ENCODE assay signal across 23 cellular contexts in the genomic region with DNA sequence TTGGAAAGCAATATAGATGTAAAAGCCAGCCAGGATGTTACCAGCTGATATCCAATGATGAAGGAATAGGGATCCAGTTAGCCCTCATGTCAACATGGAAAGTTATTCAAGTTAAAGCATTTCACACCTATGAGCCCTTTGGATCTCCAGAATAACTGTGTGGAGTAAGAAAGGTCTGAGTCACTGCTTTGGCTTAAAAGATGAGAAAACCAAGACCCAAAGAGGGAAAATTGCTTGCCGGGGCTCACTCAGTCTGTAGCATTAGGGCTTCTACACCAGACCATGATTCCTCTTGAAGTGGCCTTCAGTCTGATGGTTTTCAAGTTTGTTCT. TPM values are rescaled to one million over a fixed set of nuclear protein-coding genes. Genes with fewer than 3 reads are reported as not detected.
DNase-seq lines count a peak whose midpoint lies in the region; ATAC-seq and TF ChIP-seq lines count a peak whose summit lies in the region.
"Had no signal": no experiment of that assay in that cellular context is flagged by ENCODE, and none has a peak within 500 bp of the region (broad histone marks: within the 10 kb centered on the region; RNA-seq: fewer than 3 reads in every experiment).

No MANE protein-coding gene starts in this region.

- H3K27ac ChIP-seq in endodermal cell (ENCODE audit: low read depth, low read length) (no peak overlapping the region), foreskin keratinocyte (peak overlapping the region; percentile 68), caudate nucleus (ENCODE audit: low read depth, low read length) (no peak overlapping the region)
- H3K27ac ChIP-seq: PC-9 had no signal

- peaks cover 2% of the 10 kb centered on the region for H3K4me1 Mint-ChIP-seq in endodermal cell
- H3K4me1 Mint-ChIP-seq in endothelial cell (ENCODE audit: unreplicated experiment) = peaks cover 2% of the 10 kb centered on the region
- H3K4me1 Mint-ChIP-seq: CD14-positive monocyte had no signal

- DNase-seq in EH (ENCODE audit: low read depth) = peak; percentile 45
- DNase-seq in NCI-H226 = peak; percentile 29
- peak; percentile 32 for DNase-seq in endodermal cell
- peak in 1 of 2 donors; percentile 68 for DNase-seq in foreskin keratinocyte
- DNase-seq in caudate nucleus (lab: John Stamatoyannopoulos, UW) = no peak
- DNase-seq in endothelial cell (ENCODE audit: low spot score) = no peak
- DNase-seq: 8988T, ACHN, BE2C, Calu3, DND-41, GOT3, KBM-7, NCI-H1048, NCI-H1417, NCI-H1694, NCI-H526 treated with DMSO at 0.1 percent for 48 hours, PC-9, RPMI8226, SHP77 had no signal

- H3K4me3 Mint-ChIP-seq in endodermal cell = no peak overlapping the region
- H3K4me3 Mint-ChIP-seq in endothelial cell (ENCODE audit: unreplicated experiment) = no peak overlapping the region
- H3K4me3 Mint-ChIP-seq: CD14-positive monocyte had no signal

- no peak overlapping the region for H3K4me3 ChIP-seq in endodermal cell (ENCODE audit: low read length)
- H3K4me3 ChIP-seq: PC-9 had no signal

- 86 to 90% methylated on average over 1 of the region's 1 CpG for WGBS in endodermal cell (ENCODE audit: insufficient coverage in 1 of 2, insufficient read length in 1 of 2), 2 experiments

- no peaks in the 10 kb centered on the region for H3K9me3 Mint-ChIP-seq in endodermal cell
- H3K9me3 Mint-ChIP-seq in endothelial cell (ENCODE audit: unreplicated experiment) = no peaks in the 10 kb centered on the region

- H3K9me3 ChIP-seq in endodermal cell (ENCODE audit: control insufficient read depth, low read length) = no peaks in the 10 kb centered on the region
- H3K9me3 ChIP-seq: BE2C had no signal

- H3K27me3 ChIP-seq in endodermal cell (ENCODE audit: control insufficient read depth, insufficient read depth, low read length, poor library complexity, severe bottlenecking) (no peaks in the 10 kb centered on the region), foreskin keratinocyte (no peaks in the 10 kb centered on the region)
- H3K27me3 ChIP-seq: BE2C had no signal

- no peaks in the 10 kb centered on the region for H3K4me1 ChIP-seq in endodermal cell (ENCODE audit: control insufficient read depth, insufficient read depth, low read length)
- H3K4me1 ChIP-seq in foreskin keratinocyte = peaks cover 11% of the 10 kb centered on the region

- TF ChIP-seq CTCF in endodermal cell (conservative IDR thresholded peaks at IDR 0.05) (no peak), foreskin keratinocyte (conservative IDR thresholded peaks at IDR 0.05) (no peak), endothelial cell (IDR thresholded peaks at IDR 0.05; ENCODE audit: unreplicated experiment) (no peak)

- ATAC-seq in foreskin keratinocyte (peak; percentile 28), SK-N-SH treated with all-trans-retinoic acid at 6 μM for 48 hours (no peak), GM19467 (IDR thresholded peaks at IDR 0.05; ENCODE audit: unreplicated experiment) (no peak)

- H3K27ac Mint-ChIP-seq in endodermal cell (no peak overlapping the region), endothelial cell (ENCODE audit: unreplicated experiment) (no peak overlapping the region)
- H3K27ac Mint-ChIP-seq: CD14-positive monocyte had no signal

- no peaks in the 10 kb centered on the region for H3K36me3 Mint-ChIP-seq in endodermal cell (ENCODE audit: low read depth)
- no peaks in the 10 kb centered on the region for H3K36me3 Mint-ChIP-seq in endothelial cell (ENCODE audit: low read depth, unreplicated experiment)
- H3K36me3 Mint-ChIP-seq: CD14-positive monocyte had no signal

- H3K36me3 ChIP-seq in endodermal cell (ENCODE audit: control insufficient read depth, insufficient read depth, low read length) = no peaks in the 10 kb centered on the region
- H3K36me3 ChIP-seq: BE2C had no signal

- H3K9ac ChIP-seq in endodermal cell (ENCODE audit: extremely low read depth, low read length, poor library complexity, severe bottlenecking) = no peak overlapping the region

- H3K27me3 Mint-ChIP-seq in endodermal cell (ENCODE audit: insufficient read depth) = no peaks in the 10 kb centered on the region
- peaks cover 3% of the 10 kb centered on the region for H3K27me3 Mint-ChIP-seq in endothelial cell (ENCODE audit: unreplicated experiment)

TF ChIP-seq in SK-N-SH treated with all-trans-retinoic acid at 6 μM for 48 hours, 23 proteins besides CTCF, POLR2A, EP300 and RAD21:
- TF ChIP-seq ESRRG (CRISPR knock-in tag; IDR thresholded peaks at IDR 0.05) (no peak), ZNF70 (CRISPR knock-in tag; IDR thresholded peaks at IDR 0.05) (no peak)
- TF ChIP-seq, protein P1, sequence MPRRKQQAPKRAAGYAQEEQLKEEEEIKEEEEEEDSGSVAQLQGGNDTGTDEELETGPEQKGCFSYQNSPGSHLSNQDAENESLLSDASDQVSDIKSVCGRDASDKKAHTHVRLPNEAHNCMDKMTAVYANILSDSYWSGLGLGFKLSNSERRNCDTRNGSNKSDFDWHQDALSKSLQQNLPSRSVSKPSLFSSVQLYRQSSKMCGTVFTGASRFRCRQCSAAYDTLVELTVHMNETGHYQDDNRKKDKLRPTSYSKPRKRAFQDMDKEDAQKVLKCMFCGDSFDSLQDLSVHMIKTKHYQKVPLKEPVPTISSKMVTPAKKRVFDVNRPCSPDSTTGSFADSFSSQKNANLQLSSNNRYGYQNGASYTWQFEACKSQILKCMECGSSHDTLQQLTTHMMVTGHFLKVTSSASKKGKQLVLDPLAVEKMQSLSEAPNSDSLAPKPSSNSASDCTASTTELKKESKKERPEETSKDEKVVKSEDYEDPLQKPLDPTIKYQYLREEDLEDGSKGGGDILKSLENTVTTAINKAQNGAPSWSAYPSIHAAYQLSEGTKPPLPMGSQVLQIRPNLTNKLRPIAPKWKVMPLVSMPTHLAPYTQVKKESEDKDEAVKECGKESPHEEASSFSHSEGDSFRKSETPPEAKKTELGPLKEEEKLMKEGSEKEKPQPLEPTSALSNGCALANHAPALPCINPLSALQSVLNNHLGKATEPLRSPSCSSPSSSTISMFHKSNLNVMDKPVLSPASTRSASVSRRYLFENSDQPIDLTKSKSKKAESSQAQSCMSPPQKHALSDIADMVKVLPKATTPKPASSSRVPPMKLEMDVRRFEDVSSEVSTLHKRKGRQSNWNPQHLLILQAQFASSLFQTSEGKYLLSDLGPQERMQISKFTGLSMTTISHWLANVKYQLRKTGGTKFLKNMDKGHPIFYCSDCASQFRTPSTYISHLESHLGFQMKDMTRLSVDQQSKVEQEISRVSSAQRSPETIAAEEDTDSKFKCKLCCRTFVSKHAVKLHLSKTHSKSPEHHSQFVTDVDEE (CRISPR knock-in tag; IDR thresholded peaks at IDR 0.05) = no peak

RNA-seq across cellular contexts. Expression of a gene that starts 12.6 kb away (rescaled TPM):
- 100 to 1,000 TPM in 1 of 2 donors, 10 to 100 TPM in 1; 74.7 to 102 TPM for total RNA-seq in endodermal cell
- 133 TPM for polyA plus RNA-seq in endodermal cell (2013, experiment 1 of 2)
- 120 TPM for polyA plus RNA-seq in endodermal cell (2013, experiment 2 of 2)
- total RNA-seq in foreskin keratinocyte = 81.9 and 90.5 TPM in 2 replicates
- polyA plus RNA-seq in foreskin keratinocyte = 126 and 150 TPM in 2 replicates
- 50.5 TPM for total RNA-seq in endothelial cell (ENCODE audit: unreplicated experiment)

RNA-seq across cellular contexts. Expression of a gene that starts 17.7 kb away (rescaled TPM):
- 10 to 100 TPM; 44.0 to 54.5 TPM for total RNA-seq in endodermal cell
- 28.2 TPM for polyA plus RNA-seq in endodermal cell (2013, experiment 1 of 2)
- 20.6 TPM for polyA plus RNA-seq in endodermal cell (2013, experiment 2 of 2)
- 26.5 and 33.1 TPM in 2 replicates for total RNA-seq in foreskin keratinocyte
- polyA plus RNA-seq in foreskin keratinocyte = 12.6 and 12.7 TPM in 2 replicates
- 43.7 TPM for total RNA-seq in endothelial cell (ENCODE audit: unreplicated experiment)

Comparison
In these comparisons a context has a peak if more than half of its experiments do, and no peak if none do; other contexts are left out.
1. DNase-seq: peak in EH (single experiment), NCI-H226 (single experiment) and endodermal cell (single experiment); none in caudate nucleus (0 of 61) and endothelial cell (single experiment).